In genomic region chr4:183576701-183577100, GRCh38 we compare ENCODE assay signal across 2 cellular contexts.
TF ChIP-seq lines count a peak whose summit lies in the region.

No MANE protein-coding gene starts in this region.

TF ChIP-seq in IMR-90, 13 proteins besides CTCF, POLR2A, EP300 and RAD21 (continued from another document):
- no peak for TF ChIP-seq ELK1 (IDR thresholded peaks at IDR 0.05; ENCODE audit: borderline replicate concordance, low read depth, low read length)
- TF ChIP-seq CHD1 (IDR thresholded peaks at IDR 0.05; ENCODE audit: low read depth, low read length) = no peak
- no peak for TF ChIP-seq CEBPB (IDR thresholded peaks at IDR 0.05; ENCODE audit: low read depth, low read length)
- TF ChIP-seq RFX5 (IDR thresholded peaks at IDR 0.05; ENCODE audit: low read depth, low read length) = no peak
- no peak for TF ChIP-seq NFE2L2 (IDR thresholded peaks at IDR 0.05; ENCODE audit: low read depth, low read length)
- no peak for TF ChIP-seq MXI1 (IDR thresholded peaks at IDR 0.05; ENCODE audit: borderline replicate concordance, low read depth, low read length)
- TF ChIP-seq MAFK (IDR thresholded peaks at IDR 0.05; ENCODE audit: low read depth, low read length) = no peak
- no peak for TF ChIP-seq USF2 (IDR thresholded peaks at IDR 0.05; ENCODE audit: low read depth, low read length)
- no peak for TF ChIP-seq MAZ (IDR thresholded peaks at IDR 0.05; ENCODE audit: borderline replicate concordance, low read depth, low read length)

TF ChIP-seq in K562, 482 proteins besides CTCF, POLR2A, EP300 and RAD21 (continued from another document):
- no peak for TF ChIP-seq RREB1 (CRISPR knock-in tag; IDR thresholded peaks at IDR 0.05)
- TF ChIP-seq HNRNPLL (IDR thresholded peaks at IDR 0.05; ENCODE audit: low read depth, low read length, poor library complexity, severe bottlenecking) = no peak
- no peak for TF ChIP-seq E2F6 (IDR thresholded peaks at IDR 0.05; ENCODE audit: borderline replicate concordance in 1 of 2, extremely low read depth in 1 of 2, insufficient read depth in 1 of 2, insufficient read length in 1 of 2, low read depth in 1 of 2, low read length in 1 of 2, poor library complexity in 1 of 2, severe bottlenecking in 1 of 2)
- no peak for TF ChIP-seq CHD7 (IDR thresholded peaks at IDR 0.05; ENCODE audit: low read depth, low read length)
- no peak for TF ChIP-seq TCF7L2 (IDR thresholded peaks at IDR 0.05; ENCODE audit: low read depth, low read length)
- TF ChIP-seq ZNF589 (CRISPR knock-in tag; IDR thresholded peaks at IDR 0.05; ENCODE audit: low read depth) = no peak
- no peak for TF ChIP-seq ZKSCAN1 (IDR thresholded peaks at IDR 0.05; ENCODE audit: low read depth, low read length)
- no peak for TF ChIP-seq ZNF347 (CRISPR knock-in tag; IDR thresholded peaks at IDR 0.05; ENCODE audit: low read depth)
- no peak for TF ChIP-seq ZNF586 (CRISPR knock-in tag; conservative IDR thresholded peaks at IDR 0.05)
- no peak for TF ChIP-seq XRCC3 (IDR thresholded peaks at IDR 0.05)
